ENCODE assay signal across 9 cellular contexts in the genomic region with DNA sequence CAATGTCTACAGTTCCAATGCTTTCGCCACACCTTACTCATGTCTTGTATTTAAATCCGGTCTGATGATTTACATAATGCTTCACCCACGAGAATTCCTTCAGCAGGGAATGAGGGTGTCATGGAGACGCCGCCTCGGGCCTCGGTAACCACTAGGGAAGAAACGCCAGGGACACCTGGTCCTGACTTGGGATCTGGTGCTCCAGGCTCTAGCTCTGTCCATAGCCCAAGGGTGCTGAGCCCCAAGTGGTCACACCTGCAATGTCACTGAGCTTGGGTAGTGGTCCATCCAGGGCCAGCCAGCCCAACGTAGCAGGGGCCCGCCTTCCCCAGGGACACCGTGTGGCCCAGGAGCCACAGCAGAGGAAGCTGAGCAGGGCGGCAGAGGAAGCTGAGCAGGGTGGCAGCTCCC. TPM values are rescaled to one million over a fixed set of nuclear protein-coding genes. Genes with fewer than 3 reads are reported as not detected.
A peak's percentile ranks its signal among the peaks of the same experiment; 100 is the strongest.
DNase-seq lines count a peak whose midpoint lies in the region; ATAC-seq and TF ChIP-seq lines count a peak whose summit lies in the region.
"Had no signal": no experiment of that assay in that cellular context is flagged by ENCODE, and none has a peak within 500 bp of the region (broad histone marks: within the 10 kb centered on the region; RNA-seq: fewer than 3 reads in every experiment).

No MANE protein-coding gene starts in this region.

- peak; percentile 14 for ATAC-seq in activated B cell treated with CpG ODN at 0.5 μM for 24 hours (ENCODE audit: low read depth)
- ATAC-seq in HG02798 (IDR thresholded peaks at IDR 0.05; ENCODE audit: poor library complexity, unreplicated experiment): no peak

- intact Hi-C loops in activated B cell treated with CpG ODN at 0.5 μM for 24 hours (cut with micrococcal nuclease): loop anchor here (1.0 to 5.0 kb wide), 5 partner anchors 12 to 97 kb away; no protein-coding TSS in a partner anchor

- H3K9ac ChIP-seq in BLaER1 treated with 17β-estradiol and CSF1 and Interleukin-3, amounts not matched to agents 10 nM and 100 nM: peak overlapping the region; percentile 19 to 76 (median 68); a peak in 21 of 22 replicates

- H4K20me1 ChIP-seq in BLaER1 treated with 17β-estradiol and CSF1 and Interleukin-3, amounts not matched to agents 10 nM and 100 nM: no peaks in the 10 kb centered on the region

- H3K27me3 Mint-ChIP-seq in activated B cell treated with CpG ODN at 0.5 μM for 24 hours: no peaks in the 10 kb centered on the region
- H3K27me3 Mint-ChIP-seq in immature natural killer cell (ENCODE audit: low read depth in 3 of 3): peaks cover 0 to 16% (median 5%) of the 10 kb centered on the region in 3 donors

- no peak for TF ChIP-seq CTCF in HEK293 (tag by site-specific recombination; IDR thresholded peaks at IDR 0.05)
- no peak for TF ChIP-seq CTCF in activated B cell treated with CpG ODN at 0.5 μM for 24 hours (IDR thresholded peaks at IDR 0.05)

- H3K27ac ChIP-seq in BLaER1 treated with 17β-estradiol and CSF1 and Interleukin-3, amounts not matched to agents 10 nM and 100 nM: peak overlapping the region; percentile 8 to 85 (median 74); a peak in 20 of 22 replicates
- H3K27ac ChIP-seq in HEK293 (ENCODE audit: extremely low read depth, low read depth, low read length): no peak overlapping the region

- H3K36me3 Mint-ChIP-seq in activated B cell treated with CpG ODN at 0.5 μM for 24 hours (ENCODE audit: low read depth): peaks cover 2% of the 10 kb centered on the region
- H3K36me3 Mint-ChIP-seq in immature natural killer cell: no peaks in the 10 kb centered on the region

- peak overlapping the region; percentile 26 to 60 (median 47); a peak in 18 of 20 replicates for H3K4me3 ChIP-seq in BLaER1 treated with 17β-estradiol and CSF1 and Interleukin-3, amounts not matched to agents 10 nM and 100 nM
- H3K4me3 ChIP-seq in HEK293 (ENCODE audit: low read depth, low read length): no peak overlapping the region

- H3K36me3 ChIP-seq in BLaER1 treated with 17β-estradiol and CSF1 and Interleukin-3, amounts not matched to agents 10 nM and 100 nM: no peaks in the 10 kb centered on the region
- peaks cover 0 to 3% of the 10 kb centered on the region in 2 experiments; a peak in 1 of 3 replicates for H3K36me3 ChIP-seq in HEK293 (ENCODE audit: control insufficient read depth in 2 of 2, insufficient read depth in 1 of 2, low read length in 2 of 2)

- H3K9me3 Mint-ChIP-seq in activated B cell treated with CpG ODN at 0.5 μM for 24 hours (no peaks in the 10 kb centered on the region), immature natural killer cell (no peaks in the 10 kb centered on the region)

- peaks cover 56 to 70% (median 64%) of the 10 kb centered on the region in 10 experiments for H3K4me1 ChIP-seq in BLaER1 treated with 17β-estradiol and CSF1 and Interleukin-3, amounts not matched to agents 10 nM and 100 nM
- H3K4me1 ChIP-seq in HEK293 (ENCODE audit: control insufficient read depth, insufficient read depth, low read length): no peaks in the 10 kb centered on the region

- peak overlapping the region; percentile 90 for H3K27ac Mint-ChIP-seq in activated B cell treated with CpG ODN at 0.5 μM for 24 hours
- H3K27ac Mint-ChIP-seq in immature natural killer cell: peak overlapping the region; percentile 82 to 95 (median 90)

- H3K4me1 Mint-ChIP-seq in activated B cell treated with CpG ODN at 0.5 μM for 24 hours (peaks cover 42% of the 10 kb centered on the region), immature natural killer cell (peaks cover 21 to 37% of the 10 kb centered on the region in 2 donors)

- POLR2A ChIA-PET in HEK293 (lab: Yijun Ruan, JAX): no interaction called here
- POLR2A ChIA-PET in activated B cell treated with CpG ODN at 0.5 μM for 24 hours (lab: Charles Lee): interaction anchor here (0.6 to 3.2 kb wide), 7 partner anchors 9 to 412 kb away, joined by 3 to 26 read pairs (median 4); partner anchors contain the start of gene PRKAG2

- DNase-seq in activated B cell treated with CpG ODN at 0.5 μM for 24 hours (no peak), immature natural killer cell (no peak), NCI-H2029 (lab: John Stamatoyannopoulos, UW) (no peak), NCI-H2107 (lab: John Stamatoyannopoulos, UW) (no peak)
- DNase-seq in stimulated activated CD4-positive, alpha-beta T cell treated with anti-CD3 and anti-CD28 coated beads, Interleukin-4, amount 100 ng/mL, for 24 hours: no peak
- DNase-seq: islet precursor cell had no signal

- peak overlapping the region; percentile 88 to 98 (median 96) for H3K4me2 ChIP-seq in BLaER1 treated with 17β-estradiol and CSF1 and Interleukin-3, amounts not matched to agents 10 nM and 100 nM

- CTCF ChIA-PET in HEK293 (lab: Yijun Ruan, JAX): interaction anchor here (0.6 kb wide), 1 partner anchor 1063 kb away, joined by 3 read pairs; no protein-coding TSS in a partner anchor
- CTCF ChIA-PET in activated B cell treated with CpG ODN at 0.5 μM for 24 hours (lab: Charles Lee): interaction anchor here (1.2 to 1.5 kb wide), 2 partner anchors 12 to 57 kb away, joined by 3 to 7 read pairs; no protein-coding TSS in a partner anchor

- peak overlapping the region; percentile 81 for H3K4me3 Mint-ChIP-seq in activated B cell treated with CpG ODN at 0.5 μM for 24 hours
- H3K4me3 Mint-ChIP-seq in immature natural killer cell: peak overlapping the region; percentile 78 to 87 (median 84)

- no peaks in the 10 kb centered on the region for H3K9me3 ChIP-seq in BLaER1 treated with 17β-estradiol and CSF1 and Interleukin-3, amounts not matched to agents 10 nM and 100 nM (replicated peaks in 1 of 11)
- no peaks in the 10 kb centered on the region for H3K9me3 ChIP-seq in HEK293 (ENCODE audit: control insufficient read depth, insufficient read depth, low read depth, low read length)

- no peaks in the 10 kb centered on the region for H3K27me3 ChIP-seq in BLaER1 treated with 17β-estradiol and CSF1 and Interleukin-3, amounts not matched to agents 10 nM and 100 nM

TF ChIP-seq in HEK293, 187 proteins besides CTCF, POLR2A, EP300 and RAD21:
- TF ChIP-seq ZNF423 (tag by site-specific recombination; IDR thresholded peaks at IDR 0.05) (0 out of 2 replicates have a peak, but pooled peaks have one; percentile 17), ZNF561 (tag by site-specific recombination; IDR thresholded peaks at IDR 0.05; ENCODE audit: borderline replicate concordance) (no peak)
- TF ChIP-seq, protein P1, sequence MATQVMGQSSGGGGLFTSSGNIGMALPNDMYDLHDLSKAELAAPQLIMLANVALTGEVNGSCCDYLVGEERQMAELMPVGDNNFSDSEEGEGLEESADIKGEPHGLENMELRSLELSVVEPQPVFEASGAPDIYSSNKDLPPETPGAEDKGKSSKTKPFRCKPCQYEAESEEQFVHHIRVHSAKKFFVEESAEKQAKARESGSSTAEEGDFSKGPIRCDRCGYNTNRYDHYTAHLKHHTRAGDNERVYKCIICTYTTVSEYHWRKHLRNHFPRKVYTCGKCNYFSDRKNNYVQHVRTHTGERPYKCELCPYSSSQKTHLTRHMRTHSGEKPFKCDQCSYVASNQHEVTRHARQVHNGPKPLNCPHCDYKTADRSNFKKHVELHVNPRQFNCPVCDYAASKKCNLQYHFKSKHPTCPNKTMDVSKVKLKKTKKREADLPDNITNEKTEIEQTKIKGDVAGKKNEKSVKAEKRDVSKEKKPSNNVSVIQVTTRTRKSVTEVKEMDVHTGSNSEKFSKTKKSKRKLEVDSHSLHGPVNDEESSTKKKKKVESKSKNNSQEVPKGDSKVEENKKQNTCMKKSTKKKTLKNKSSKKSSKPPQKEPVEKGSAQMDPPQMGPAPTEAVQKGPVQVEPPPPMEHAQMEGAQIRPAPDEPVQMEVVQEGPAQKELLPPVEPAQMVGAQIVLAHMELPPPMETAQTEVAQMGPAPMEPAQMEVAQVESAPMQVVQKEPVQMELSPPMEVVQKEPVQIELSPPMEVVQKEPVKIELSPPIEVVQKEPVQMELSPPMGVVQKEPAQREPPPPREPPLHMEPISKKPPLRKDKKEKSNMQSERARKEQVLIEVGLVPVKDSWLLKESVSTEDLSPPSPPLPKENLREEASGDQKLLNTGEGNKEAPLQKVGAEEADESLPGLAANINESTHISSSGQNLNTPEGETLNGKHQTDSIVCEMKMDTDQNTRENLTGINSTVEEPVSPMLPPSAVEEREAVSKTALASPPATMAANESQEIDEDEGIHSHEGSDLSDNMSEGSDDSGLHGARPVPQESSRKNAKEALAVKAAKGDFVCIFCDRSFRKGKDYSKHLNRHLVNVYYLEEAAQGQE (tag by site-specific recombination; IDR thresholded peaks at IDR 0.05): peak; percentile 55; the same call in 1 of the 2 replicates

RNA-seq across cellular contexts. Expression of gene PRKAG2, which starts 37.4 kb away (rescaled TPM):
- 19.7 TPM in 2 replicates for total RNA-seq in activated B cell treated with CpG ODN at 0.5 μM for 24 hours
- polyA plus RNA-seq in immature natural killer cell: 10 to 100 TPM; 14.7 to 22.5 (median 19.1) TPM
